ENCODE assay signal across 11 cellular contexts in genomic region chr16:25443994-25444393, GRCh38.
"Had no signal": no experiment of that assay in that cellular context is flagged by ENCODE, and none has a peak within 500 bp of the region (broad histone marks: within the 10 kb centered on the region; RNA-seq: fewer than 3 reads in every experiment).

No MANE protein-coding gene starts in this region.

- H3K36me3 ChIP-seq: HAP-1 had no signal

- H3K4me1 ChIP-seq: HAP-1 had no signal

- H3K4me3 ChIP-seq: GM23248, GM23338, HAP-1 had no signal

- H3K4me2 ChIP-seq: GM23338 had no signal

- H2AFZ ChIP-seq: GM23248, GM23338 had no signal

- H3K9me3 ChIP-seq: HAP-1 had no signal

- DNase-seq: GM23248, GOT3, H7, H9, HCEC 1CT, HFFc6 had no signal

- H3K9ac ChIP-seq: GM23248 had no signal

- ATAC-seq: GM23338, HCT116 had no signal

- H3K27ac ChIP-seq: GM23248 had no signal

- FAIRE-seq: H1, H54 had no signal
